In genomic region chr6:111985202-111985731, GRCh38 we compare ENCODE assay signal across 9 cellular contexts.
A peak's percentile ranks its signal among the peaks of the same experiment; 100 is the strongest.
DNase-seq lines count a peak whose midpoint lies in the region; ATAC-seq, FAIRE-seq and TF ChIP-seq lines count a peak whose summit lies in the region.
"Had no signal": no experiment of that assay in that cellular context is flagged by ENCODE, and none has a peak within 500 bp of the region (broad histone marks: within the 10 kb centered on the region; RNA-seq: fewer than 3 reads in every experiment).

No MANE protein-coding gene starts in this region.

- POLR2A ChIA-PET in HEK293 (lab: Yijun Ruan, JAX) (no interaction called here), endothelial cell of umbilical vein (lab: Charles Lee) (no interaction called here)

- H3K4me1 Mint-ChIP-seq in osteocyte (ENCODE audit: unreplicated experiment), result peaks cover 12% of the 10 kb centered on the region

- TF ChIP-seq POLR2A in endothelial cell of umbilical vein (IDR thresholded peaks at IDR 0.05; ENCODE audit: low read depth, low read length), result no peak

- no peak overlapping the region for H3K9ac ChIP-seq in endothelial cell of umbilical vein (replicated peaks; ENCODE audit: extremely low read depth, insufficient read depth, low read length)

- no peak overlapping the region for H3K27ac Mint-ChIP-seq in osteocyte (ENCODE audit: unreplicated experiment)

- H3K79me2 ChIP-seq in endothelial cell of umbilical vein (ENCODE audit: control insufficient read depth, insufficient read depth, low read length), result no peaks in the 10 kb centered on the region

- no peaks in the 10 kb centered on the region for H3K4me1 ChIP-seq in HEK293 (ENCODE audit: control insufficient read depth, insufficient read depth, low read length)
- H3K4me1 ChIP-seq in RWPE2 (ENCODE audit: insufficient read depth, poor library complexity, severe bottlenecking), result peaks cover 38% of the 10 kb centered on the region
- peaks cover 5% of the 10 kb centered on the region for H3K4me1 ChIP-seq in endothelial cell of umbilical vein (ENCODE audit: control insufficient read depth, extremely low read depth, insufficient read depth, low read length)

- H4K20me1 ChIP-seq in endothelial cell of umbilical vein (replicated peaks; ENCODE audit: control insufficient read depth, extremely low read depth, insufficient read depth, low read length), result no peaks in the 10 kb centered on the region

- FAIRE-seq in endothelial cell of umbilical vein (lab: Jason Lieb, UNC), result peak; percentile 89

- intact Hi-C loops in endothelial cell of umbilical vein (cut with micrococcal nuclease), result no loop called here

- no peak overlapping the region for H3K4me2 ChIP-seq in endothelial cell of umbilical vein (ENCODE audit: insufficient read depth, low read length)

- CTCF ChIA-PET in HEK293 (lab: Yijun Ruan, JAX) (interaction anchor here (0.6 to 1.1 kb wide), 2 partner anchors 10 to 57 kb away, joined by 3 to 4 read pairs; no protein-coding TSS in a partner anchor), endothelial cell of umbilical vein (lab: Charles Lee) (interaction anchor here (0.8 to 1.1 kb wide), 6 partner anchors 27 to 290 kb away, joined by 3 to 4 read pairs (median 3); no protein-coding TSS in a partner anchor)

- no TSS peak for BruUV-seq in endothelial cell of umbilical vein (replicated peaks; lab: Mats Ljungman, UMichigan)

- H3K36me3 ChIP-seq in HEK293 (ENCODE audit: control insufficient read depth in 2 of 2, insufficient read depth in 1 of 2, low read length in 2 of 2), result no peaks in the 10 kb centered on the region
- no peaks in the 10 kb centered on the region for H3K36me3 ChIP-seq in RWPE2 (ENCODE audit: low read depth)
- no peaks in the 10 kb centered on the region for H3K36me3 ChIP-seq in endothelial cell of umbilical vein (ENCODE audit: control insufficient read depth in 2 of 2, extremely low read depth in 1 of 2, insufficient read depth in 2 of 2, low read length in 2 of 2)
- H3K36me3 ChIP-seq: neutrophil had no signal

- no peaks in the 10 kb centered on the region for H3K9me3 Mint-ChIP-seq in osteocyte (ENCODE audit: unreplicated experiment)

- DNase-seq in RWPE2 (ENCODE audit: low spot score) (no peak), endothelial cell of umbilical vein (ENCODE audit: low read depth, low spot score) (peak; percentile 58), renal cortical epithelial cell (ENCODE audit: low read depth) (peak; percentile 98), cerebellar cortex (ENCODE audit: low spot score) (no peak), osteocyte (ENCODE audit: extremely low spot score, unreplicated experiment) (no peak)

- H3K4me3 Mint-ChIP-seq in osteocyte (ENCODE audit: unreplicated experiment), result no peak overlapping the region

- H3K27me3 Mint-ChIP-seq in osteocyte (ENCODE audit: unreplicated experiment), result no peaks in the 10 kb centered on the region

- H3K9me1 ChIP-seq in endothelial cell of umbilical vein (replicated peaks; ENCODE audit: control insufficient read depth, extremely low read depth, insufficient read depth, low read length), result no peaks in the 10 kb centered on the region

- H3K4me3 ChIP-seq in HEK293 (ENCODE audit: low read depth, low read length), result no peak overlapping the region
- no peak overlapping the region for H3K4me3 ChIP-seq in RWPE2 (ENCODE audit: severe bottlenecking)
- no peak overlapping the region for H3K4me3 ChIP-seq in endothelial cell of umbilical vein (replicated peaks in 1 of 3; ENCODE audit: insufficient read depth in 1 of 3, low read depth in 1 of 3, low read length in 3 of 3)

- H3K9me3 ChIP-seq in HEK293 (ENCODE audit: control insufficient read depth, insufficient read depth, low read depth, low read length), result no peaks in the 10 kb centered on the region
- no peaks in the 10 kb centered on the region for H3K9me3 ChIP-seq in RWPE2 (ENCODE audit: severe bottlenecking)
- H3K9me3 ChIP-seq in endothelial cell of umbilical vein (replicated peaks; ENCODE audit: control insufficient read depth, insufficient read depth, low read length), result no peaks in the 10 kb centered on the region
- H3K9me3 ChIP-seq: neutrophil had no signal

- H3K27ac ChIP-seq in HEK293 (ENCODE audit: extremely low read depth, low read depth, low read length), result no peak overlapping the region
- H3K27ac ChIP-seq in RWPE2 (ENCODE audit: poor library complexity, severe bottlenecking), result peak overlapping the region; percentile 96
- peak overlapping the region; percentile 7 for H3K27ac ChIP-seq in endothelial cell of umbilical vein (ENCODE audit: insufficient read depth, low read depth, low read length)
- H3K27ac ChIP-seq: neutrophil had no signal

- dilution Hi-C loops in endothelial cell of umbilical vein (cut with MboI; ENCODE audit: extremely low pct_ligation_motif_present, low sequenced_read_pairs), result no loop called here

- TF ChIP-seq CTCF in HEK293 (tag by site-specific recombination; IDR thresholded peaks at IDR 0.05) (no peak), RWPE2 (IDR thresholded peaks at IDR 0.05; ENCODE audit: poor library complexity, severe bottlenecking) (no peak), endothelial cell of umbilical vein (IDR thresholded peaks at IDR 0.05; ENCODE audit: extremely low read depth in 1 of 2, insufficient read depth in 1 of 2, low read depth in 1 of 2, low read length in 2 of 2) (no peak), osteocyte (IDR thresholded peaks at IDR 0.05) (no peak)

- no peaks in the 10 kb centered on the region for H3K36me3 Mint-ChIP-seq in osteocyte (ENCODE audit: unreplicated experiment)

- no peaks in the 10 kb centered on the region for H3K27me3 ChIP-seq in RWPE2 (ENCODE audit: insufficient read depth, poor library complexity, severe bottlenecking)
- H3K27me3 ChIP-seq in endothelial cell of umbilical vein (ENCODE audit: control insufficient read depth in 2 of 2, insufficient read depth in 2 of 2, low read length in 2 of 2), result no peaks in the 10 kb centered on the region
- H3K27me3 ChIP-seq: neutrophil had no signal

- ATAC-seq in RWPE2 (ENCODE audit: low read depth) (peak; percentile 94), GM19397 (IDR thresholded peaks at IDR 0.05; ENCODE audit: unreplicated experiment) (no peak), GM19035 (IDR thresholded peaks at IDR 0.05; ENCODE audit: unreplicated experiment) (no peak)

- H2AFZ ChIP-seq in endothelial cell of umbilical vein (ENCODE audit: low read depth, low read length), result peak overlapping the region; percentile 13

TF ChIP-seq in HEK293, 187 proteins besides CTCF, POLR2A, EP300 and RAD21:
- no peak for TF ChIP-seq ZNF274 (IDR thresholded peaks at IDR 0.05; ENCODE audit: low read length)
- no peak for TF ChIP-seq ZNF274 (tag by site-specific recombination; IDR thresholded peaks at IDR 0.05; ENCODE audit: borderline replicate concordance)
- peak; percentile 64 for TF ChIP-seq SP7 (tag by site-specific recombination; IDR thresholded peaks at IDR 0.05)
- TF ChIP-seq ZNF16 (tag by site-specific recombination; IDR thresholded peaks at IDR 0.05; ENCODE audit: low read depth), result no peak
- no peak for TF ChIP-seq GLIS1 (tag by site-specific recombination; IDR thresholded peaks at IDR 0.05)
- no peak for TF ChIP-seq ZNF544 (tag by site-specific recombination; IDR thresholded peaks at IDR 0.05)
- no peak for TF ChIP-seq HOXD13 (CRISPR knock-in tag; IDR thresholded peaks at IDR 0.05; ENCODE audit: borderline replicate concordance)

TF ChIP-seq in endothelial cell of umbilical vein, 7 proteins besides CTCF, POLR2A, EP300 and RAD21:
- no peak for TF ChIP-seq JUN (IDR thresholded peaks at IDR 0.05; ENCODE audit: borderline replicate concordance, insufficient read depth, insufficient read length, low read depth)
- no peak for TF ChIP-seq GATA2 (IDR thresholded peaks at IDR 0.05; ENCODE audit: insufficient read depth, insufficient read length, low read depth, low read length)
- TF ChIP-seq POLR2AphosphoS5 (IDR thresholded peaks at IDR 0.05; ENCODE audit: insufficient read depth, low read depth, low read length), result no peak
- no peak for TF ChIP-seq MYC (IDR thresholded peaks at IDR 0.05; ENCODE audit: low read depth, low read length)
- peak; percentile 52 for TF ChIP-seq FOS (IDR thresholded peaks at IDR 0.05; ENCODE audit: borderline replicate concordance, insufficient read depth, low read length)
- TF ChIP-seq EZH2 (IDR thresholded peaks at IDR 0.05; ENCODE audit: borderline replicate concordance, low read depth, low read length, severe bottlenecking), result no peak
- TF ChIP-seq MAX (IDR thresholded peaks at IDR 0.05; ENCODE audit: insufficient read depth, insufficient read length), result peak; percentile 50
TF ChIP-seq in endothelial cell of umbilical vein: peak in this region for 2.

Comparison
In these comparisons a context has a peak if more than half of its experiments do, and no peak if none do; other contexts are left out.
1. DNase-seq: peak in endothelial cell of umbilical vein (single experiment) and renal cortical epithelial cell (single experiment); none in RWPE2 (single experiment), cerebellar cortex (single experiment) and osteocyte (single experiment).